30 cellular contexts compared by ENCODE assay signal in genomic region chr19:7382694-7383093, GRCh38. TPM values are rescaled to one million over a fixed set of nuclear protein-coding genes. Genes with fewer than 3 reads are reported as not detected.
DNase-seq lines count a peak whose midpoint lies in the region; ATAC-seq and TF ChIP-seq lines count a peak whose summit lies in the region.
"Had no signal": no experiment of that assay in that cellular context is flagged by ENCODE, and none has a peak within 500 bp of the region (broad histone marks: within the 10 kb centered on the region; RNA-seq: fewer than 3 reads in every experiment).

No MANE protein-coding gene starts in this region.

- peak; percentile 45 for DNase-seq in H9
- DNase-seq in WERI-Rb-1, result peak; percentile 17
- peak; percentile 38 for DNase-seq in iPS-NIHi7 (ENCODE audit: extremely low spot score)
- no peak for DNase-seq in sigmoid colon
- DNase-seq in activated gamma-delta T cell treated with Interleukin-2 at 50 U/mL for 16 hours, result no peak
- no peak for DNase-seq in effector memory CD8-positive, alpha-beta T cell
- DNase-seq in hypothalamus (lab: John Stamatoyannopoulos, UW), result no peak
- DNase-seq: activated CD4-positive, alpha-beta T cell treated with anti-CD3 and anti-CD28 coated beads, Interleukin-2, amount 50 U/mL, for 1 hour; activated CD8-positive, alpha-beta memory T cell treated with anti-CD3 and anti-CD28 coated beads, Interleukin-2, amount 10 ng/mL, durations not matched to agents 7 days and 5 days; activated naive CD4-positive, alpha-beta T cell treated with anti-CD3 and anti-CD28 coated beads for 36 hours; activated T-cell treated with anti-CD3 and anti-CD28 coated beads, Interleukin-2, amount 50 U/mL, for 72 hours; brain microvascular endothelial cell; DMS153; dorsolateral prefrontal cortex; left cardiac atrium; NCI-H1048; NCI-H1694; NCI-H774; nephron progenitor cell; retina; SJCRH30; stimulated activated CD4-positive, alpha-beta T cell treated with anti-CD3 and anti-CD28 coated beads, Interleukin-2, amount 100 ng/mL, for 24 hours; T1000; upper lobe of left lung had no signal

- no peak overlapping the region for H2BK120ac ChIP-seq in H9 (ENCODE audit: low read depth, low read length, poor library complexity, severe bottlenecking)

- no peaks in the 10 kb centered on the region for H3K23me2 ChIP-seq in H9 (ENCODE audit: insufficient read length, low read depth, low read length, poor library complexity, severe bottlenecking)

- H2AFZ ChIP-seq in H9 (ENCODE audit: low read length), result no peak overlapping the region

- H3K9ac ChIP-seq in H9 (ENCODE audit: extremely low read depth, insufficient read length, low read length), result no peak overlapping the region
- H3K9ac ChIP-seq: BLaER1 had no signal

- H3K9me3 Mint-ChIP-seq in H9, result no peaks in the 10 kb centered on the region
- H3K9me3 Mint-ChIP-seq in effector memory CD8-positive, alpha-beta T cell, result no peaks in the 10 kb centered on the region
- H3K9me3 Mint-ChIP-seq: activated naive CD4-positive, alpha-beta T cell treated with anti-CD3 and anti-CD28 coated beads for 36 hours; activated T-cell treated with anti-CD3 and anti-CD28 coated beads, Interleukin-2, amount 50 U/mL, for 72 hours; IgD-negative memory B cell; nephron progenitor cell had no signal

- no peaks in the 10 kb centered on the region for H4K20me1 ChIP-seq in H9 (ENCODE audit: control insufficient read depth, insufficient read depth, insufficient read length)

- H3K4me1 Mint-ChIP-seq in H9, result peaks cover 11 to 22% of the 10 kb centered on the region in 2 experiments
- peaks cover 28 to 36% of the 10 kb centered on the region in 2 donors for H3K4me1 Mint-ChIP-seq in effector memory CD8-positive, alpha-beta T cell (ENCODE audit: low read depth in 2 of 2)

- no peak overlapping the region for H2AK5ac ChIP-seq in H9 (ENCODE audit: insufficient read length, low read length)

- no peaks in the 10 kb centered on the region for H3K4me1 ChIP-seq in H9 (ENCODE audit: insufficient read depth, low read length)
- H3K4me1 ChIP-seq in sigmoid colon, result peaks cover 0 to 37% (median 9%) of the 10 kb centered on the region in 4 donors
- H3K4me1 ChIP-seq: SJCRH30, upper lobe of left lung had no signal

- WGBS in H9 (ENCODE audit: extremely low coverage, insufficient read length, low lambda C conversion rate), result no CpG with 5 or more reads among the region's 9 CpGs
- 83 to 88% methylated on average over 9 of the region's 9 CpGs for WGBS in sigmoid colon, 2 donors

- no peak for TF ChIP-seq POLR2A in sigmoid colon (IDR thresholded peaks at IDR 0.05)

- no peak overlapping the region for H3K4ac ChIP-seq in H9 (ENCODE audit: low read depth, low read length)

- H3K14ac ChIP-seq in H9 (ENCODE audit: insufficient read depth, low read length), result no peak overlapping the region

- no peaks in the 10 kb centered on the region; the same call in 1 of the 2 replicates for H3K27me3 Mint-ChIP-seq in H9 (ENCODE audit: low read depth)
- H3K27me3 Mint-ChIP-seq in effector memory CD8-positive, alpha-beta T cell, result no peaks in the 10 kb centered on the region
- H3K27me3 Mint-ChIP-seq: activated CD8-positive, alpha-beta memory T cell treated with anti-CD3 and anti-CD28 coated beads, Interleukin-2, amount 10 ng/mL, durations not matched to agents 7 days and 5 days; IgD-negative memory B cell had no signal

- no peak overlapping the region for H2BK15ac ChIP-seq in H9 (ENCODE audit: low read depth, low read length)

- H3K36me3 Mint-ChIP-seq in H9 (ENCODE audit: insufficient read depth in 1 of 3, low read depth in 3 of 3), result no peaks in the 10 kb centered on the region; a peak in 1 of 7 replicates
- H3K36me3 Mint-ChIP-seq in effector memory CD8-positive, alpha-beta T cell (ENCODE audit: insufficient read depth), result peaks cover 73% of the 10 kb centered on the region

- no peak overlapping the region for H3K27ac ChIP-seq in H9 (ENCODE audit: insufficient read length, low read depth, low read length)
- H3K27ac ChIP-seq in WERI-Rb-1, result no peak overlapping the region
- H3K27ac ChIP-seq in sigmoid colon, result peak overlapping the region in 3 of 4 donors; percentile 34 to 53 (median 43)
- H3K27ac ChIP-seq: BLaER1, brain microvascular endothelial cell, dorsolateral prefrontal cortex, pancreas, SJCRH30, upper lobe of left lung had no signal

- H3K27me3 ChIP-seq in H9 (ENCODE audit: insufficient read depth, low read length) (no peaks in the 10 kb centered on the region), WERI-Rb-1 (ENCODE audit: insufficient read depth, low read depth, severe bottlenecking) (no peaks in the 10 kb centered on the region), sigmoid colon (no peaks in the 10 kb centered on the region)
- H3K27me3 ChIP-seq: BLaER1, brain microvascular endothelial cell, dorsolateral prefrontal cortex, pancreas, SJCRH30, upper lobe of left lung had no signal

- no peaks in the 10 kb centered on the region for H3K9me3 ChIP-seq in H9 (ENCODE audit: control insufficient read depth, low read depth, low read length)
- H3K9me3 ChIP-seq in WERI-Rb-1 (ENCODE audit: severe bottlenecking), result no peaks in the 10 kb centered on the region
- H3K9me3 ChIP-seq in sigmoid colon, result no peaks in the 10 kb centered on the region
- H3K9me3 ChIP-seq: BLaER1, pancreas, SJCRH30, upper lobe of left lung had no signal

- no peak for TF ChIP-seq EP300 in sigmoid colon (IDR thresholded peaks at IDR 0.05)

- peak overlapping the region in 1 of 3 experiments; percentile 48; a peak in 1 of 7 replicates for H3K27ac Mint-ChIP-seq in H9
- peak overlapping the region in 1 of 2 donors; percentile 44 for H3K27ac Mint-ChIP-seq in effector memory CD8-positive, alpha-beta T cell
- H3K27ac Mint-ChIP-seq: activated CD8-positive, alpha-beta memory T cell treated with anti-CD3 and anti-CD28 coated beads, Interleukin-2, amount 10 ng/mL, durations not matched to agents 7 days and 5 days; activated naive CD4-positive, alpha-beta T cell treated with anti-CD3 and anti-CD28 coated beads for 36 hours; activated T-cell treated with anti-CD3 and anti-CD28 coated beads, Interleukin-2, amount 50 U/mL, for 72 hours; nephron progenitor cell had no signal

- no peak overlapping the region for H4K5ac ChIP-seq in H9 (ENCODE audit: insufficient read length, low read depth, low read length)

- no peak for ATAC-seq in effector memory CD8-positive, alpha-beta T cell (replicated peaks)
- no peak for ATAC-seq in GM18502 (IDR thresholded peaks at IDR 0.05; ENCODE audit: poor library complexity, unreplicated experiment)
- ATAC-seq: activated CD8-positive, alpha-beta memory T cell treated with anti-CD3 and anti-CD28 coated beads, Interleukin-2, amount 10 ng/mL, durations not matched to agents 7 days and 5 days; activated T-cell treated with anti-CD3 and anti-CD28 coated beads, Interleukin-2, amount 50 U/mL, for 72 hours; HCT116; left cardiac atrium; pancreas had no signal

- no peaks in the 10 kb centered on the region for H3K79me2 ChIP-seq in H9 (ENCODE audit: insufficient read depth, low read length)

- H3T11ph ChIP-seq in H9 (ENCODE audit: low read length), result no peak overlapping the region

- no peak overlapping the region for H2BK20ac ChIP-seq in H9 (ENCODE audit: low read depth, low read length, poor library complexity, severe bottlenecking)

- intact Hi-C loops in sigmoid colon (cut with DNase I), result no loop called here

- H3K56ac ChIP-seq in H9 (ENCODE audit: insufficient read length, low read depth, low read length), result no peak overlapping the region

- TF ChIP-seq CTCF in H9 (conservative IDR thresholded peaks at IDR 0.05) (peak; percentile 41), WERI-Rb-1 (IDR thresholded peaks at IDR 0.05; ENCODE audit: low read depth, low read length) (peak; percentile 49), sigmoid colon (IDR thresholded peaks at IDR 0.05) (no peak)

- no peak overlapping the region for H3K23ac ChIP-seq in H9 (ENCODE audit: insufficient read length, low read depth, low read length)

- H3K36me3 ChIP-seq in WERI-Rb-1 (no peaks in the 10 kb centered on the region), sigmoid colon (peaks cover 8 to 83% (median 15%) of the 10 kb centered on the region in 4 donors)
- H3K36me3 ChIP-seq: brain microvascular endothelial cell, pancreas, SJCRH30, upper lobe of left lung had no signal

- no peak overlapping the region for H2BK5ac ChIP-seq in H9 (ENCODE audit: insufficient read length, low read length)

- H3K4me3 ChIP-seq in WERI-Rb-1 (ENCODE audit: low read depth, low read length) (no peak overlapping the region), sigmoid colon (no peak overlapping the region)
- H3K4me3 ChIP-seq: BLaER1, dorsolateral prefrontal cortex, pancreas, SJCRH30, smooth muscle cell, upper lobe of left lung had no signal

- H2BK12ac ChIP-seq in H9 (ENCODE audit: insufficient read length, low read depth, low read length), result no peak overlapping the region

- no peak overlapping the region for H3K4me2 ChIP-seq in H9 (ENCODE audit: insufficient read depth, insufficient read length, low read length)
- H3K4me2 ChIP-seq: BLaER1, smooth muscle cell had no signal

- no peak overlapping the region for H3K18ac ChIP-seq in H9 (ENCODE audit: insufficient read length, low read depth, low read length)

- no peak overlapping the region for H3K4me3 Mint-ChIP-seq in H9
- no peak overlapping the region for H3K4me3 Mint-ChIP-seq in effector memory CD8-positive, alpha-beta T cell
- H3K4me3 Mint-ChIP-seq: activated CD8-positive, alpha-beta memory T cell treated with anti-CD3 and anti-CD28 coated beads, Interleukin-2, amount 10 ng/mL, durations not matched to agents 7 days and 5 days; activated naive CD4-positive, alpha-beta T cell treated with anti-CD3 and anti-CD28 coated beads for 36 hours; activated T-cell treated with anti-CD3 and anti-CD28 coated beads, Interleukin-2, amount 50 U/mL, for 72 hours; IgD-negative memory B cell; nephron progenitor cell had no signal

- no peak overlapping the region for H4K8ac ChIP-seq in H9 (replicated peaks; ENCODE audit: insufficient read length, low read depth, low read length)

- no peaks in the 10 kb centered on the region for H3K79me1 ChIP-seq in H9 (ENCODE audit: insufficient read depth, low read depth, low read length, poor library complexity, severe bottlenecking)

- H4K91ac ChIP-seq in H9 (ENCODE audit: insufficient read length, low read depth, low read length), result no peak overlapping the region

RNA-seq across cellular contexts. Expression of gene ARHGEF18, which starts 34.0 kb away (rescaled TPM):
- total RNA-seq in H9 (2021) (37.2 and 38.3 TPM in 2 replicates), sigmoid colon (10 to 100 TPM; 20.4 to 51.2 (median 36.9) TPM)
- polyA plus RNA-seq in sigmoid colon, result 10 to 100 TPM; 21.6 to 76.6 (median 55.9) TPM

Comparison
In these comparisons a context has a peak if more than half of its experiments do, and no peak if none do; other contexts are left out.
1. DNase-seq: peak in H9 (single experiment), WERI-Rb-1 (single experiment) and iPS-NIHi7 (single experiment); none in sigmoid colon (single experiment), activated gamma-delta T cell treated with Interleukin-2 at 50 U/mL for 16 hours (single experiment), effector memory CD8-positive, alpha-beta T cell (0 of 3) and hypothalamus (0 of 51).
2. H3K27ac ChIP-seq: peak in sigmoid colon (3 of 4); none in H9 (single experiment) and WERI-Rb-1 (single experiment).
3. CTCF ChIP-seq: peak in H9 (single experiment) and WERI-Rb-1 (single experiment); none in sigmoid colon (0 of 4).